In genomic region chr12:89918172-89918880, GRCh38 we compare ENCODE assay signal across 20 cellular contexts.
A peak's percentile ranks its signal among the peaks of the same experiment; 100 is the strongest.
DNase-seq lines count a peak whose midpoint lies in the region; ATAC-seq, FAIRE-seq and TF ChIP-seq lines count a peak whose summit lies in the region.
"Had no signal": no experiment of that assay in that cellular context is flagged by ENCODE, and none has a peak within 500 bp of the region (broad histone marks: within the 10 kb centered on the region; RNA-seq: fewer than 3 reads in every experiment).

No MANE protein-coding gene starts in this region.

- no peak for TF ChIP-seq CTCF in parathyroid adenoma (IDR thresholded peaks at IDR 0.05)

- no peaks in the 10 kb centered on the region for H3K27me3 ChIP-seq in parathyroid adenoma (ENCODE audit: control insufficient read depth, insufficient read depth, low read length)
- H3K27me3 ChIP-seq: body of pancreas, neutrophil, uterus had no signal

- FAIRE-seq in colon (lab: Jason Lieb, UNC) = peak; percentile 82

- peak overlapping the region; percentile 9 for H2AFZ ChIP-seq in parathyroid adenoma

- no peaks in the 10 kb centered on the region for H3K79me2 ChIP-seq in parathyroid adenoma

- no peak for ATAC-seq in GM18519 (IDR thresholded peaks at IDR 0.05; ENCODE audit: low FRiP score, unreplicated experiment)
- ATAC-seq: body of pancreas had no signal

- no peak overlapping the region for H3K9ac ChIP-seq in parathyroid adenoma

- peaks cover 4% of the 10 kb centered on the region for H3K4me1 ChIP-seq in parathyroid adenoma
- H3K4me1 ChIP-seq: body of pancreas, HAP-1, uterus had no signal

- H3K4me3 ChIP-seq in parathyroid adenoma (ENCODE audit: low read depth, low read length) = no peak overlapping the region
- H3K4me3 ChIP-seq: body of pancreas, HAP-1, lung, uterus had no signal

- no peaks in the 10 kb centered on the region for H3K9me3 ChIP-seq in parathyroid adenoma (ENCODE audit: control insufficient read depth, low read length)
- H3K9me3 ChIP-seq: body of pancreas, HAP-1, neutrophil, uterus had no signal

- H3K27ac ChIP-seq in parathyroid adenoma = no peak overlapping the region
- H3K27ac ChIP-seq: body of pancreas, neutrophil, uterus had no signal

- DNase-seq in NCI-H1417 (lab: John Stamatoyannopoulos, UW) (peak in 2 of 3 experiments; percentile 36 to 55), NCI-H1417 treated with DMSO at 0.1 percent for 48 hours (lab: John Stamatoyannopoulos, UW) (no peak), LoVo (ENCODE audit: low spot score) (peak; percentile 52), CD1c-positive myeloid dendritic cell (ENCODE audit: extremely low spot score) (no peak)
- no peak for DNase-seq in NK-92 treated with Interleukin-12 subunit alpha and Interleukin-12 subunit beta, amount 100 ng/mL, for 24 hours (lab: John Stamatoyannopoulos, UW)
- DNase-seq: activated CD4-positive, CD25-positive, alpha-beta regulatory T cell; activated naive CD4-positive, alpha-beta T cell treated with anti-CD3 and anti-CD28 coated beads, Interleukin-2, amount 10 ng/mL, durations not matched to agents 7 days and 5 days; body of pancreas; effector memory CD4-positive, alpha-beta T cell; foreskin fibroblast; Kasumi-1; NCI-H2107; stimulated activated naive CD4-positive, alpha-beta T cell treated with Interleukin-2 at 50 U/mL for 16 hours; uterus had no signal

- H3K36me3 ChIP-seq in parathyroid adenoma (ENCODE audit: control insufficient read depth, insufficient read depth, low read length) = no peaks in the 10 kb centered on the region
- H3K36me3 ChIP-seq: HAP-1, neutrophil, uterus had no signal

- no peak overlapping the region for H3K4me2 ChIP-seq in parathyroid adenoma (ENCODE audit: low read length)

Comparison
In these comparisons a context has a peak if more than half of its experiments do, and no peak if none do; other contexts are left out.
1. DNase-seq: peak in NCI-H1417 (2 of 3) and LoVo (single experiment); none in NCI-H1417 treated with DMSO at 0.1 percent for 48 hours (single experiment), CD1c-positive myeloid dendritic cell (single experiment) and NK-92 treated with Interleukin-12 subunit alpha and Interleukin-12 subunit beta, amount 100 ng/mL, for 24 hours (single experiment).